1 cellular context compared by ENCODE assay signal in the genomic region with DNA sequence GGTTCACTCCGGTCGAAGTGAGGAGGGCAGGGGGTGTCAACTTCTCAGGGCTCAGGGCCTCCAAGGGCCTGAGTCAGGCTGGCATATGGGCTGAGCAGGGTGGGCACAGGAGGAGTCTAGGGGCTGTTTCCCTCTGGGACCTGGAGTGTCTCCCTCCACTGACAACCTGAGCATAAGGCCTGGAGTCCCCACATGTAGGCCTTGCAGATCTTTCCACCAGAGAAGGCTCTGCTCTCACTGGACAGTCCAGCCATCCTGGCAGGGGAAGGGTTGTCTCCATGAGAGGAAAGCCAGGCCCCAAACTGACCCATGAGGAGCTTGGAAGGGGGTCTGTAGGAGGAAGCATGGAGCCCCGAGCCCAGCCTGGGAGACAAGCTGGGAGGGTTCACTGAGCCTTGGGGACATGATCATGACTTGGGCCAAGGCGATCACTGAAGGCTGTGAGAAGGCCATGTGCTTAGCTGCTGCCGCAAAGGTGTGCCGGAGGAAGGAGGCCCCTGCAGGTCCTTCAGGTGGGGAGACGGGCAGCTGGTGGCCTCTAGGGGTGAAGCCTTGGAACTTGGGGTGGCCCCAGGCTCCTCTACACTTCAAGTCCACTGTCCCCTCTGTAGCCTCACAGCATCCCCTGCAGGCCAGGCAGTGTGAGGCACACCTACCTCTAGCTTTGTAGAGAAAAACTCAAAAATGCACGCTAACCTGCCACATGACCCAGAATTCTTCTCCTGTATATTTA.
TF ChIP-seq lines count a peak whose summit lies in the region.

No MANE protein-coding gene starts in this region.

TF ChIP-seq in K562, 482 proteins besides CTCF, POLR2A, EP300 and RAD21 (continued from another document):
- TF ChIP-seq, protein P1, sequence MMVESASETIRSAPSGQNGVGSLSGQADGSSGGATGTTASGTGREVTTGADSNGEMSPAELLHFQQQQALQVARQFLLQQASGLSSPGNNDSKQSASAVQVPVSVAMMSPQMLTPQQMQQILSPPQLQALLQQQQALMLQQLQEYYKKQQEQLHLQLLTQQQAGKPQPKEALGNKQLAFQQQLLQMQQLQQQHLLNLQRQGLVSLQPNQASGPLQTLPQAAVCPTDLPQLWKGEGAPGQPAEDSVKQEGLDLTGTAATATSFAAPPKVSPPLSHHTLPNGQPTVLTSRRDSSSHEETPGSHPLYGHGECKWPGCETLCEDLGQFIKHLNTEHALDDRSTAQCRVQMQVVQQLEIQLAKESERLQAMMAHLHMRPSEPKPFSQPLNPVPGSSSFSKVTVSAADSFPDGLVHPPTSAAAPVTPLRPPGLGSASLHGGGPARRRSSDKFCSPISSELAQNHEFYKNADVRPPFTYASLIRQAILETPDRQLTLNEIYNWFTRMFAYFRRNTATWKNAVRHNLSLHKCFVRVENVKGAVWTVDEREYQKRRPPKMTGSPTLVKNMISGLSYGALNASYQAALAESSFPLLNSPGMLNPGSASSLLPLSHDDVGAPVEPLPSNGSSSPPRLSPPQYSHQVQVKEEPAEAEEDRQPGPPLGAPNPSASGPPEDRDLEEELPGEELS (CRISPR knock-in tag; IDR thresholded peaks at IDR 0.05; ENCODE audit: borderline replicate concordance): no peak
- TF ChIP-seq SMARCB1 (IDR thresholded peaks at IDR 0.05; ENCODE audit: insufficient read length, low read depth) (no peak), RB1 (IDR thresholded peaks at IDR 0.05; ENCODE audit: low read depth) (peak; percentile 56; the same call in 1 of the 2 replicates), MEIS2 (IDR thresholded peaks at IDR 0.05; ENCODE audit: partially characterized antibody) (no peak), ILK (tag; IDR thresholded peaks at IDR 0.05; ENCODE audit: borderline replicate concordance, low read depth) (no peak), BCL6 (CRISPR knock-in tag; IDR thresholded peaks at IDR 0.05) (no peak)
- TF ChIP-seq, protein P2, sequence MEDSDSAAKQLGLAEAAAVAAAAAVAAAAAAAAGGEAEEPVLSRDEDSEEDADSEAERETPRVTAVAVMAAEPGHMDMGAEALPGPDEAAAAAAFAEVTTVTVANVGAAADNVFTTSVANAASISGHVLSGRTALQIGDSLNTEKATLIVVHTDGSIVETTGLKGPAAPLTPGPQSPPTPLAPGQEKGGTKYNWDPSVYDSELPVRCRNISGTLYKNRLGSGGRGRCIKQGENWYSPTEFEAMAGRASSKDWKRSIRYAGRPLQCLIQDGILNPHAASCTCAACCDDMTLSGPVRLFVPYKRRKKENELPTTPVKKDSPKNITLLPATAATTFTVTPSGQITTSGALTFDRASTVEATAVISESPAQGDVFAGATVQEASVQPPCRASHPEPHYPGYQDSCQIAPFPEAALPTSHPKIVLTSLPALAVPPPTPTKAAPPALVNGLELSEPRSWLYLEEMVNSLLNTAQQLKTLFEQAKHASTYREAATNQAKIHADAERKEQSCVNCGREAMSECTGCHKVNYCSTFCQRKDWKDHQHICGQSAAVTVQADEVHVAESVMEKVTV (CRISPR knock-in tag; IDR thresholded peaks at IDR 0.05): peak; percentile 95
TF ChIP-seq in K562: peak in this region for 22.
